9 cellular contexts compared by ENCODE assay signal in genomic region chr2:160214461-160215055, GRCh38. TPM values are rescaled to one million over a fixed set of nuclear protein-coding genes. Genes with fewer than 3 reads are reported as not detected.
DNase-seq lines count a peak whose midpoint lies in the region; ATAC-seq, FAIRE-seq and TF ChIP-seq lines count a peak whose summit lies in the region.
"Had no signal": no experiment of that assay in that cellular context is flagged by ENCODE, and none has a peak within 500 bp of the region (broad histone marks: within the 10 kb centered on the region; RNA-seq: fewer than 3 reads in every experiment).

No MANE protein-coding gene starts in this region.

- H3K9me3 ChIP-seq in Loucy (ENCODE audit: insufficient read depth, low read depth, low read length) (no peaks in the 10 kb centered on the region), mammary epithelial cell (replicated peaks; ENCODE audit: insufficient read depth, low read length) (no peaks in the 10 kb centered on the region), mesodermal cell (ENCODE audit: control insufficient read depth, low read length) (no peaks in the 10 kb centered on the region)

- TF ChIP-seq CTCF in Loucy (conservative IDR thresholded peaks at IDR 0.05; ENCODE audit: low read length) = no peak
- TF ChIP-seq CTCF in mammary epithelial cell (conservative IDR thresholded peaks at IDR 0.05 in 1 of 2, IDR thresholded peaks at IDR 0.05 in 1 of 2; ENCODE audit: extremely low read depth in 1 of 2, insufficient read depth in 1 of 2, low read depth in 1 of 2, low read length in 2 of 2) = no peak

- H3K79me2 ChIP-seq in Loucy (ENCODE audit: insufficient read depth, low read length) (no peaks in the 10 kb centered on the region), mammary epithelial cell (ENCODE audit: insufficient read depth, low read length) (no peaks in the 10 kb centered on the region)
- H3K79me2 ChIP-seq: parathyroid adenoma had no signal

- H4K20me1 ChIP-seq in Loucy (ENCODE audit: insufficient read depth, low read length, poor library complexity, severe bottlenecking) (no peaks in the 10 kb centered on the region), mammary epithelial cell (ENCODE audit: insufficient read depth, low read length) (no peaks in the 10 kb centered on the region)

- CTCF ChIA-PET in mammary epithelial cell (lab: Charles Lee; ENCODE audit: low non-redundant PET) = interaction anchor here (0.6 kb wide), 1 partner anchor 790 kb away, joined by 3 read pairs; no protein-coding TSS in a partner anchor

- H3K4me1 ChIP-seq in Loucy (ENCODE audit: insufficient read depth, low read length, poor library complexity, severe bottlenecking) = peaks cover 23% of the 10 kb centered on the region
- H3K4me1 ChIP-seq in mammary epithelial cell (ENCODE audit: insufficient read depth, low read length) = peaks cover 43% of the 10 kb centered on the region
- peaks cover 23% of the 10 kb centered on the region for H3K4me1 ChIP-seq in mesodermal cell (ENCODE audit: control insufficient read depth, insufficient read depth, low read length, poor library complexity, severe bottlenecking)

- no peak for FAIRE-seq in frontal cortex (lab: Jason Lieb, UNC)

- in situ Hi-C loops in mammary epithelial cell (cut with MboI; ENCODE audit: low sequenced_read_pairs in 2 of 2) = no loop called here

- H3K4me2 ChIP-seq in Loucy (ENCODE audit: low read depth, low read length, poor library complexity, severe bottlenecking) = peak overlapping the region; percentile 66
- H3K4me2 ChIP-seq in mammary epithelial cell (ENCODE audit: insufficient read depth, low read depth, low read length) = peak overlapping the region; percentile 22

- H3K4me3 ChIP-seq in Loucy (ENCODE audit: low read length, poor library complexity, severe bottlenecking) (peak overlapping the region; percentile 61), mammary epithelial cell (replicated peaks in 1 of 3; ENCODE audit: insufficient read depth in 1 of 3, low read depth in 2 of 3, low read length in 3 of 3) (no peak overlapping the region), mesodermal cell (ENCODE audit: extremely low read depth, insufficient read depth, low read length, poor library complexity, severe bottlenecking) (no peak overlapping the region)

- no peak overlapping the region for H2AFZ ChIP-seq in Loucy (ENCODE audit: low read length)
- H2AFZ ChIP-seq in mammary epithelial cell (ENCODE audit: low read depth, low read length) = no peak overlapping the region
- H2AFZ ChIP-seq: parathyroid adenoma had no signal

- dilution Hi-C loops in mammary epithelial cell (cut with HindIII; ENCODE audit: low sequenced_read_pairs) = no loop called here

- peak overlapping the region; percentile 86 for H3K27ac ChIP-seq in mammary epithelial cell (ENCODE audit: insufficient read depth, low read depth, low read length)
- peak overlapping the region; percentile 43 for H3K27ac ChIP-seq in mesodermal cell (ENCODE audit: low read depth, low read length, severe bottlenecking)
- H3K27ac ChIP-seq: parathyroid adenoma had no signal

- no TSS peak for BruUV-seq in mammary epithelial cell (replicated peaks; lab: Mats Ljungman, UMichigan)

- no peak for ATAC-seq in GM18520 (IDR thresholded peaks at IDR 0.05; ENCODE audit: unreplicated experiment)
- no peak for ATAC-seq in GM21737 (IDR thresholded peaks at IDR 0.05; ENCODE audit: unreplicated experiment)

- DNase-seq in COLO829 (ENCODE audit: low spot score) = peak; percentile 94
- DNase-seq in mammary epithelial cell = peak; percentile 97
- no peak for DNase-seq in NCI-H82 (lab: John Stamatoyannopoulos, UW)
- no peak for DNase-seq in frontal cortex (ENCODE audit: low spot score in 2 of 2)

- H3F3A ChIP-seq in Loucy (ENCODE audit: low read depth) = no peaks in the 10 kb centered on the region

- no peaks in the 10 kb centered on the region for H3K36me3 ChIP-seq in Loucy (ENCODE audit: insufficient read depth, low read length)
- no peaks in the 10 kb centered on the region for H3K36me3 ChIP-seq in mammary epithelial cell (ENCODE audit: insufficient read depth, low read length)
- no peaks in the 10 kb centered on the region for H3K36me3 ChIP-seq in mesodermal cell (ENCODE audit: control insufficient read depth, insufficient read depth, low read length)

- H3K9ac ChIP-seq in Loucy (ENCODE audit: low read depth, low read length, poor library complexity, severe bottlenecking) (no peak overlapping the region), mammary epithelial cell (ENCODE audit: insufficient read depth, low read length) (peak overlapping the region; percentile 47)
- H3K9ac ChIP-seq: parathyroid adenoma had no signal

- 3% methylated on average over 5 of the region's 5 CpGs for WGBS in mammary epithelial cell (ENCODE audit: low coverage, missing lambda C conversion rate)
- 43 to 84% methylated on average over 2 of the region's 5 CpGs for WGBS in mesodermal cell (ENCODE audit: insufficient coverage in 2 of 2), 2 experiments

- intact Hi-C loops in mammary epithelial cell (cut with micrococcal nuclease) = no loop called here

- H3K27me3 ChIP-seq in Loucy (ENCODE audit: insufficient read depth, low read length, poor library complexity, severe bottlenecking) (no peaks in the 10 kb centered on the region), mammary epithelial cell (ENCODE audit: insufficient read depth, low read length) (no peaks in the 10 kb centered on the region)

- H3K9me2 ChIP-seq in Loucy (replicated peaks; ENCODE audit: low read depth, low read length) = no peaks in the 10 kb centered on the region

RNA-seq across cellular contexts. Expression of gene ITGB6, which starts 14.5 kb away (rescaled TPM):
- total RNA-seq in mammary epithelial cell = 100 to 1,000 TPM; 186 to 461 TPM
- polyA plus RNA-seq in mammary epithelial cell = 162 TPM
- polyA minus RNA-seq in mammary epithelial cell = 233 TPM
- not detected for polyA plus RNA-seq in mesodermal cell (2013, experiment 1 of 2)
- polyA plus RNA-seq in mesodermal cell (2013, experiment 2 of 2) = not detected
- under 0.01 TPM for total RNA-seq in frontal cortex

Comparison
In these comparisons a context has a peak if more than half of its experiments do, and no peak if none do; other contexts are left out.
1. DNase-seq: peak in COLO829 (single experiment) and mammary epithelial cell (single experiment); none in NCI-H82 (single experiment) and frontal cortex (0 of 2).
2. RNA of gene ITGB6, which starts 14.5 kb away (total RNA-seq): 186 to 461 TPM in mammary epithelial cell; under 0.01 TPM in frontal cortex (single experiment); every median in the first group is over 100 times any median in the second.